8 cellular contexts compared by ENCODE assay signal in the genomic region with DNA sequence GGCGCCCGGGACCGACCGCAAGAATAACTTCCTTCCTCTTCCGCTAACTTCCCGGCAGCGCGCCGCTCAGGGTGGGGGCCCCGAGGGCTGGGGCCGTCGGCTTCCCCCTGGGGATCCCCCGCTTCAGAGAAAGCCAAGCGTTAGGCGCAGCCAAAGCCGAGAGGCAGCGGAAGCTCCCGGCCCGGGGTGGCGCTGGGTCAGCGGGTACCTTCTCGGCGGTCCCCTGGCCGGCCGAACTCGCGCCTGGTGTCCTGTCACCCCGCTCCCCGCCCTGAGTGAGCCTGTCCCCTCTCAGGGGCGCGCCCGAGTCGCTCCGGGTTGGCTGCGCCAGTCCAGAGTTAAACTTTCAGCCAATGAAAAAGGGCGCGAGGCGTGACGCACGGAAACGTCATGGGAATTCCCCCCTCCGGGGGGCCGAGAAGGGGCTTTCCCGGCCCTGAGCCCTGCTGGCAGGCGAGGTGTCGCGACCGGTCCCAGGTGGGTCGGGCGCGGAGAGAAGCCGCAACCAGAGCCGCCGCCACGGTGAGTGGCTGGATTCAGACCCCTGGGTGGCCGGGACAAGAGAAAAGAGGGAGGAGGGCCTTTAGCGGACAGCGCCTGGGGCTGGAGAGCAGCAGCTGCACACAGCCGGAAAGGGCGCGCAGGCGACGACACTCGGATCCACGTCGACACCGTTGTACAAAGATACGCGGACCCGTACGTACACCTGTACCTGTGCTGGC. TPM values are rescaled to one million over a fixed set of nuclear protein-coding genes. Genes with fewer than 3 reads are reported as not detected.
DNase-seq lines count a peak whose midpoint lies in the region; ATAC-seq and TF ChIP-seq lines count a peak whose summit lies in the region.

No MANE protein-coding gene starts in this region.

- no TSS peak for BruUV-seq in OCI-LY7 (replicated peaks; lab: Mats Ljungman, UMichigan)

- no peaks in the 10 kb centered on the region for H3K9me2 ChIP-seq in OCI-LY7 (ENCODE audit: insufficient read depth, low read length)

- no peaks in the 10 kb centered on the region for H3K9me3 Mint-ChIP-seq in CD8-positive, alpha-beta memory T cell

- H3K4me1 ChIP-seq in CD8-positive, alpha-beta memory T cell (ENCODE audit: insufficient read depth, low read length) = peaks cover 29% of the 10 kb centered on the region
- H3K4me1 ChIP-seq in OCI-LY7 (ENCODE audit: insufficient read depth, low read length, poor library complexity, severe bottlenecking) = peaks cover 23% of the 10 kb centered on the region
- H3K4me1 ChIP-seq in muscle layer of colon (ENCODE audit: insufficient read depth, low read length) = peaks cover 25% of the 10 kb centered on the region

- H3K27me3 Mint-ChIP-seq in CD8-positive, alpha-beta memory T cell = peaks cover 0 to 8% of the 10 kb centered on the region in 2 donors

- H3K36me3 ChIP-seq in CD8-positive, alpha-beta memory T cell (ENCODE audit: insufficient read depth, low read length) = no peaks in the 10 kb centered on the region
- H3K36me3 ChIP-seq in OCI-LY7 (ENCODE audit: insufficient read depth, low read length) (peaks cover 17% of the 10 kb centered on the region), muscle layer of colon (ENCODE audit: insufficient read depth, low read length) (peaks cover 18% of the 10 kb centered on the region)

- peak overlapping the region; percentile 89 to 97 (median 96) for H3K4me3 Mint-ChIP-seq in CD8-positive, alpha-beta memory T cell

- peak overlapping the region; percentile 78 for H3K9ac ChIP-seq in muscle layer of colon (ENCODE audit: low read length)

- POLR2A ChIA-PET in CD8-positive, alpha-beta memory T cell (lab: Charles Lee) = interaction anchor here (0.6 to 4.0 kb wide), 11 partner anchors 10 to 190 kb away, joined by 3 to 30 read pairs (median 4); a partner anchor contains a TSS
- POLR2A ChIA-PET in OCI-LY7 (lab: Charles Lee) = interaction anchor here (0.6 to 1.8 kb wide), 5 partner anchors 26 to 67 kb away, joined by 3 to 11 read pairs (median 3); a partner anchor contains a TSS

- CTCF ChIA-PET in CD8-positive, alpha-beta memory T cell (lab: Charles Lee) = interaction anchor here (0.6 to 5.0 kb wide), 30 partner anchors 9 to 262 kb away, joined by 3 to 34 read pairs (median 6); a partner anchor contains a TSS
- CTCF ChIA-PET in OCI-LY7 (lab: Charles Lee; ENCODE audit: unreplicated experiment) = interaction anchor here (0.6 to 1.0 kb wide), 2 partner anchors 108 to 238 kb away, joined by 3 read pairs; a partner anchor contains a TSS

- peak overlapping the region; percentile 84 for H3K4me2 ChIP-seq in OCI-LY7 (ENCODE audit: low read length)

- no peaks in the 10 kb centered on the region for H3K9me3 ChIP-seq in CD8-positive, alpha-beta memory T cell (ENCODE audit: low read length)
- no peaks in the 10 kb centered on the region for H3K9me3 ChIP-seq in OCI-LY7 (ENCODE audit: low read length)
- no peaks in the 10 kb centered on the region for H3K9me3 ChIP-seq in muscle layer of colon (ENCODE audit: low read length)

- H3K4me1 Mint-ChIP-seq in CD8-positive, alpha-beta memory T cell = peaks cover 31 to 44% (median 32%) of the 10 kb centered on the region in 3 donors

- H3K36me3 Mint-ChIP-seq in CD8-positive, alpha-beta memory T cell = peaks cover 0 to 40% (median 1%) of the 10 kb centered on the region in 3 donors

- intact Hi-C loops in OCI-LY7 (cut with micrococcal nuclease; ENCODE audit: unreplicated experiment) = loop anchor here (1.0 kb wide), 3 partner anchors 27 to 189 kb away; no protein-coding TSS in a partner anchor

- TF ChIP-seq CTCF in OCI-LY7 (conservative IDR thresholded peaks at IDR 0.05; ENCODE audit: low read length) = peak; percentile 95

- H3K4me3 ChIP-seq in CD8-positive, alpha-beta memory T cell (ENCODE audit: low read length) = peak overlapping the region; percentile 100
- H3K4me3 ChIP-seq in OCI-LY7 (ENCODE audit: low read depth, low read length, poor library complexity, severe bottlenecking) (peak overlapping the region; percentile 78), muscle layer of colon (ENCODE audit: low read depth in 1 of 2, low read length in 2 of 2) (peak overlapping the region; percentile 70 to 96)

- no peaks in the 10 kb centered on the region for H4K20me1 ChIP-seq in OCI-LY7 (ENCODE audit: insufficient read depth, low read length)

- H3K27me3 ChIP-seq in CD8-positive, alpha-beta memory T cell (ENCODE audit: insufficient read depth, low read length, poor library complexity, severe bottlenecking) = no peaks in the 10 kb centered on the region
- H3K27me3 ChIP-seq in muscle layer of colon (ENCODE audit: control insufficient read depth in 1 of 2, insufficient read depth in 2 of 2, low read length in 2 of 2) = no peaks in the 10 kb centered on the region

- peak; percentile 97 to 100 (median 99) for DNase-seq in CD8-positive, alpha-beta memory T cell
- DNase-seq in OCI-LY7 (ENCODE audit: low spot score) = peak; percentile 96
- peak; percentile 98 for DNase-seq in activated T-cell treated with anti-CD3 and anti-CD28 coated beads for 48 hours (ENCODE audit: low read depth)
- peak; percentile 93 to 96 for DNase-seq in erythroblast (lab: John Stamatoyannopoulos, UW)
- peak; percentile 99 for DNase-seq in stimulated activated CD8-positive, alpha-beta memory T cell treated with anti-CD3 and anti-CD28 coated beads, Interleukin-7, amount 100 ng/mL, for 1 hour (ENCODE audit: low read depth in 2 of 2)

- peak; percentile 76 for TF ChIP-seq POLR2A in erythroblast (IDR thresholded peaks at IDR 0.05; ENCODE audit: low read length)

- peaks cover 9% of the 10 kb centered on the region; the same call in 1 of the 2 replicates for H3K79me2 ChIP-seq in OCI-LY7 (ENCODE audit: insufficient read depth, low read depth, low read length)

- peak overlapping the region; percentile 73 for H2AFZ ChIP-seq in OCI-LY7 (ENCODE audit: low read length)

- H3K27ac ChIP-seq in CD8-positive, alpha-beta memory T cell (ENCODE audit: low read depth, low read length) = peak overlapping the region; percentile 100
- peak overlapping the region; percentile 70 for H3K27ac ChIP-seq in OCI-LY7 (ENCODE audit: low read depth, low read length, poor library complexity, severe bottlenecking)
- peak overlapping the region; percentile 97 for H3K27ac ChIP-seq in muscle layer of colon (ENCODE audit: low read depth, low read length)

- peak overlapping the region; percentile 98 to 100 (median 100) for H3K27ac Mint-ChIP-seq in CD8-positive, alpha-beta memory T cell

- ATAC-seq in GM19328 (IDR thresholded peaks at IDR 0.05; ENCODE audit: unreplicated experiment) = peak; percentile 82
- ATAC-seq in HG03469 (IDR thresholded peaks at IDR 0.05; ENCODE audit: unreplicated experiment) = peak; percentile 56

RNA-seq across cellular contexts. Expression of a gene that starts 1.3 kb away (rescaled TPM):
- 100 to 1,000 TPM; 323 to 324 TPM for total RNA-seq in CD8-positive, alpha-beta memory T cell
- 14.0 TPM for polyA plus RNA-seq in CD8-positive, alpha-beta memory T cell
- total RNA-seq in OCI-LY7 (2014; rRNA removed; shearing (Covaris generic)) = 47.1 and 53.3 TPM in 2 replicates
- total RNA-seq in OCI-LY7 (2022) = 67.3 and 75.2 TPM in 2 replicates

RNA-seq across cellular contexts. Expression of a gene that starts 24.3 kb away (rescaled TPM):
- 1 to 10 TPM; 2.5 to 3.2 TPM for total RNA-seq in CD8-positive, alpha-beta memory T cell
- 1.9 TPM for polyA plus RNA-seq in CD8-positive, alpha-beta memory T cell
- total RNA-seq in OCI-LY7 (2014; rRNA removed; shearing (Covaris generic)) = 2.0 and 2.2 TPM in 2 replicates
- 10.2 and 10.9 TPM in 2 replicates for total RNA-seq in OCI-LY7 (2022)

RNA-seq across cellular contexts. Expression of a gene that starts 26.4 kb away (rescaled TPM):
- 10 to 100 TPM; 13.5 to 16.3 TPM for total RNA-seq in CD8-positive, alpha-beta memory T cell
- 33.4 TPM for polyA plus RNA-seq in CD8-positive, alpha-beta memory T cell
- total RNA-seq in OCI-LY7 (2014; rRNA removed; shearing (Covaris generic)) = 13.3 and 20.9 TPM in 2 replicates
- total RNA-seq in OCI-LY7 (2022) = 13.4 and 18.2 TPM in 2 replicates

RNA-seq across cellular contexts. Expression of a gene that starts 38.1 kb away (rescaled TPM):
- total RNA-seq in CD8-positive, alpha-beta memory T cell = 10 to 100 TPM; 62.4 to 64.8 TPM
- 61.7 TPM for polyA plus RNA-seq in CD8-positive, alpha-beta memory T cell
- 48.9 and 61.0 TPM in 2 replicates for total RNA-seq in OCI-LY7 (2014; rRNA removed; shearing (Covaris generic))
- 71.6 and 73.3 TPM in 2 replicates for total RNA-seq in OCI-LY7 (2022)

RNA-seq across cellular contexts. Expression of a gene that starts 57.1 kb away (rescaled TPM):
- total RNA-seq in CD8-positive, alpha-beta memory T cell = under 1 TPM; 0.57 to 0.62 TPM
- polyA plus RNA-seq in CD8-positive, alpha-beta memory T cell = 0.70 TPM
- total RNA-seq in OCI-LY7 (2014; rRNA removed; shearing (Covaris generic)) = 0.67 and 3.3 TPM in 2 replicates
- 0.50 and 0.67 TPM in 2 replicates for total RNA-seq in OCI-LY7 (2022)

Comparison
In these comparisons a context has a peak if more than half of its experiments do, and no peak if none do; other contexts are left out.
1. Peak in every context shown above with its lines: DNase-seq, ATAC-seq, H3K4me3 ChIP-seq and H3K27ac ChIP-seq.
2. RNA of a gene that starts 1.3 kb away (total RNA-seq): 323 to 324 TPM in CD8-positive, alpha-beta memory T cell; 47.1 to 75.2 TPM in OCI-LY7; every median in the first group is over 4 times any median in the second.